1 cellular context compared by ENCODE assay signal in genomic region chr6:5905431-5906339, GRCh38.
A peak's percentile ranks its signal among the peaks of the same experiment; 100 is the strongest.
TF ChIP-seq lines count a peak whose summit lies in the region.

No MANE protein-coding gene starts in this region.

TF ChIP-seq in IMR-90, 13 proteins besides CTCF, POLR2A, EP300 and RAD21 (continued from another document):
- TF ChIP-seq USF2 (IDR thresholded peaks at IDR 0.05; ENCODE audit: low read depth, low read length) = peak; percentile 81
